ENCODE assay signal across 11 cellular contexts in the genomic region with DNA sequence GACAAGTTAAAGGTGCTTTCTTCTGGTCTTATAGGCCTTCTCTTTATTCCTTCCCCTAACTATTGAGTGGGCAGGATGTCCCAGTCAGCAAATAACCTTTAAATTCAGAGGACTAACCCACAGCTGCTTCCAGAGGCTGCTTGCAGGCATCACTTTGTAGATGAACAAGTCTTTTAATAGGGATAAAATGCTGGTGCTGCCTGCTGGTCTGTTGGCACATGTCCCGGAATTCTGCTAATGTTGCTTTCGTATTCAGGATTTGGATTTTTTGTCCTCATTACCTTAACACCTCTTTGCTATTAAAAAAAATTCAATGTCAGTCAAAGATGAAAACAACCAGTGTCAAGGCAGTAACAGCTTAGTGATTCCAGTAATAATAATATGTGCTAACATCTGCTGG.
DNase-seq lines count a peak whose midpoint lies in the region; ATAC-seq and TF ChIP-seq lines count a peak whose summit lies in the region.
"Had no signal": no experiment of that assay in that cellular context is flagged by ENCODE, and none has a peak within 500 bp of the region (broad histone marks: within the 10 kb centered on the region; RNA-seq: fewer than 3 reads in every experiment).

No MANE protein-coding gene starts in this region.

- ATAC-seq in SK-N-SH treated with all-trans-retinoic acid at 6 μM for 48 hours (peak; percentile 46; the same call in 2 of the 3 replicates), GM18517 (IDR thresholded peaks at IDR 0.05; ENCODE audit: unreplicated experiment) (no peak), GM19395 (IDR thresholded peaks at IDR 0.05; ENCODE audit: unreplicated experiment) (no peak)

- TF ChIP-seq CTCF in nephron (IDR thresholded peaks at IDR 0.05; ENCODE audit: unreplicated experiment in 3 of 3): no peak

- H3K27ac Mint-ChIP-seq in nephron: peak overlapping the region; percentile 13 to 90 (median 88)
- H3K27ac Mint-ChIP-seq: T-helper 1 cell treated with Interleukin-12 subunit alpha and Interleukin-12 subunit beta and Interleukin-4 antibody, amounts not matched to agents 30 μg/mL and 1 μg/mL, for 36 hours had no signal

- peak overlapping the region in 1 of 3 experiments; percentile 34 for H3K4me3 Mint-ChIP-seq in nephron
- H3K4me3 Mint-ChIP-seq: T-helper 1 cell treated with Interleukin-12 subunit alpha and Interleukin-12 subunit beta and Interleukin-4 antibody, amounts not matched to agents 30 μg/mL and 1 μg/mL, for 36 hours had no signal

- peaks cover 42% of the 10 kb centered on the region for H3K4me1 Mint-ChIP-seq in nephron

- no peaks in the 10 kb centered on the region for H3K27me3 Mint-ChIP-seq in nephron (ENCODE audit: low read depth)

- H3K36me3 Mint-ChIP-seq in nephron (ENCODE audit: low read depth): no peaks in the 10 kb centered on the region

- H3K9me3 Mint-ChIP-seq in nephron: peaks cover 11% of the 10 kb centered on the region

- peak; percentile 78 for DNase-seq in DMS 273 treated with DMSO at 0.1 percent for 48 hours (lab: John Stamatoyannopoulos, UW)
- DNase-seq in NCI-H2081 (lab: John Stamatoyannopoulos, UW): peak; percentile 61 to 91
- DNase-seq in dermis blood vessel endothelial cell: no peak
- no peak for DNase-seq in putamen (ENCODE audit: low spot score)
- DNase-seq: erythroblast; NK-92 treated with Interleukin-12 subunit alpha and Interleukin-12 subunit beta, amount 100 ng/mL, for 24 hours had no signal

TF ChIP-seq in SK-N-SH treated with all-trans-retinoic acid at 6 μM for 48 hours, 23 proteins besides CTCF, POLR2A, EP300 and RAD21:
- TF ChIP-seq, protein P1, sequence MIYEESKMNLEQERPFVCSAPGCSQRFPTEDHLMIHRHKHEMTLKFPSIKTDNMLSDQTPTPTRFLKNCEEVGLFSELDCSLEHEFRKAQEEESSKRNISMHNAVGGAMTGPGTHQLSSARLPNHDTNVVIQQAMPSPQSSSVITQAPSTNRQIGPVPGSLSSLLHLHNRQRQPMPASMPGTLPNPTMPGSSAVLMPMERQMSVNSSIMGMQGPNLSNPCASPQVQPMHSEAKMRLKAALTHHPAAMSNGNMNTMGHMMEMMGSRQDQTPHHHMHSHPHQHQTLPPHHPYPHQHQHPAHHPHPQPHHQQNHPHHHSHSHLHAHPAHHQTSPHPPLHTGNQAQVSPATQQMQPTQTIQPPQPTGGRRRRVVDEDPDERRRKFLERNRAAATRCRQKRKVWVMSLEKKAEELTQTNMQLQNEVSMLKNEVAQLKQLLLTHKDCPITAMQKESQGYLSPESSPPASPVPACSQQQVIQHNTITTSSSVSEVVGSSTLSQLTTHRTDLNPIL (CRISPR knock-in tag; IDR thresholded peaks at IDR 0.05; ENCODE audit: low read depth): no peak

Comparison
In these comparisons a context has a peak if more than half of its experiments do, and no peak if none do; other contexts are left out.
1. DNase-seq: peak in DMS 273 treated with DMSO at 0.1 percent for 48 hours (single experiment) and NCI-H2081 (2 of 2); none in dermis blood vessel endothelial cell (single experiment) and putamen (single experiment).